Comparison of ENCODE assay signal across 23 cellular contexts in genomic region chr3:131547585-131547984, GRCh38.
"Had no signal": no experiment of that assay in that cellular context is flagged by ENCODE, and none has a peak within 500 bp of the region (broad histone marks: within the 10 kb centered on the region; RNA-seq: fewer than 3 reads in every experiment).

No MANE protein-coding gene starts in this region.

- H3K4me3 ChIP-seq: colonic mucosa, esophagus squamous epithelium, gastrocnemius medialis, heart right ventricle, left lung, lower lobe of right lung had no signal

- ATAC-seq: effector memory CD8-positive, alpha-beta T cell; esophagus mucosa; gastrocnemius medialis; heart right ventricle; left cardiac atrium; left lung; left ventricle myocardium superior; lower lobe of right lung; naive thymus-derived CD4-positive, alpha-beta T cell had no signal

- H3K27ac ChIP-seq: colonic mucosa, epithelial cell of prostate, esophagus squamous epithelium, gastrocnemius medialis, heart right ventricle, left lung, lower lobe of right lung had no signal

- H3K36me3 ChIP-seq: colonic mucosa, esophagus squamous epithelium, gastrocnemius medialis, heart right ventricle, left lung, lower lobe of right lung had no signal

- H3K27me3 ChIP-seq: colonic mucosa, esophagus squamous epithelium, gastrocnemius medialis, heart right ventricle, left lung had no signal

- H3K4me1 ChIP-seq: colonic mucosa, left lung, lower lobe of right lung had no signal

- DNase-seq: colonic mucosa; cortex of kidney; effector CD8-positive, alpha-beta T cell; effector memory CD8-positive, alpha-beta T cell; endodermal cell; erythroblast; esophagus squamous epithelium; foreskin fibroblast; foreskin melanocyte; gastrocnemius medialis; glutamatergic neuron; head of caudate nucleus; heart right ventricle; hippocampal formation; left cardiac atrium; left lung; left ventricle myocardium superior; lower lobe of right lung; mesenchymal stem cell; midbrain; naive thymus-derived CD4-positive, alpha-beta T cell had no signal
